8 cellular contexts compared by ENCODE assay signal in the genomic region with DNA sequence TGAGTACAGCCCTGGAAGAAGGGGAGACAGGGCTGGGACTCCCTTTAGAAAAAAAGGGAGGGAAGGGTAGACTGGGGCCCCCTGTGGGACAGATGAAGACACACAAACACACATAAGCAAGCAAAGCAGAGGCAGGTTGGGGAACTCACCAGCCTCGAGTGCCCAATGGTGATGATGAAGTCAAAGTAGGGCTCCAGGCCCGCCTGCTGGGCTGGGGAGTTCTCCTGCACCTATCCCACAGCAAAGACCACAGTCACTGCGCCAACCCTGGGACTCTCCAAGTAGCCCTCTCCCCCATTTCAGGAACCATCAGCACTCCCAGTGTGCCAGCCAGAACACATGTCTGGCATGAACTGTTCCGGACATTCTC. TPM values are rescaled to one million over a fixed set of nuclear protein-coding genes. Genes with fewer than 3 reads are reported as not detected.
DNase-seq lines count a peak whose midpoint lies in the region; ATAC-seq and TF ChIP-seq lines count a peak whose summit lies in the region.
"Had no signal": no experiment of that assay in that cellular context is flagged by ENCODE, and none has a peak within 500 bp of the region (broad histone marks: within the 10 kb centered on the region; RNA-seq: fewer than 3 reads in every experiment).

No MANE protein-coding gene starts in this region.

- H3K27ac ChIP-seq in HCT116 (ENCODE audit: low read depth, low read length) (no peak overlapping the region), dorsolateral prefrontal cortex (peak overlapping the region in 42 of 59 donors; percentile 5 to 78 (median 54))

- no peaks in the 10 kb centered on the region for H3K9me2 ChIP-seq in HCT116 (ENCODE audit: insufficient read depth)

- RAD21 ChIA-PET in HCT116 (lab: Charles Lee; ENCODE audit: low non-redundant PET in 1 of 2, low total read pairs in 2 of 2, uncharacterized antibody in 2 of 2, unreplicated experiment in 2 of 2) = no interaction called here

- no peak overlapping the region for H3K9ac ChIP-seq in HCT116 (ENCODE audit: low read length)

- no peaks in the 10 kb centered on the region for H4K20me1 ChIP-seq in HCT116 (ENCODE audit: insufficient read depth)

- TF ChIP-seq CTCF in AG09309 (IDR thresholded peaks at IDR 0.05; ENCODE audit: control insufficient read depth, insufficient read depth, low read depth, low read length, missing control alignments) (peak; percentile 26), HCT116 (IDR thresholded peaks at IDR 0.05 in 2 of 3, conservative IDR thresholded peaks at IDR 0.05 in 1 of 3; ENCODE audit: borderline replicate concordance in 1 of 3, insufficient read depth in 1 of 3, low read depth in 2 of 3, low read length in 2 of 3) (peak in 2 of 3 experiments; percentile 21 to 27; a peak in 2 of 6 replicates), dorsolateral prefrontal cortex (IDR thresholded peaks at IDR 0.05 in 54 of 56, conservative IDR thresholded peaks at IDR 0.05 in 2 of 56; ENCODE audit: low read depth in 1 of 56, partially characterized antibody in 56 of 56) (no peak)

- no peak for TF ChIP-seq POLR2A in HCT116 (IDR thresholded peaks at IDR 0.05; ENCODE audit: borderline replicate concordance, extremely low read depth, insufficient read depth, insufficient read length)

- no peak overlapping the region for H3K4me2 ChIP-seq in HCT116 (ENCODE audit: low read length)

- intact Hi-C loops in HCT116 (cut with micrococcal nuclease) = loop anchor here (5.0 kb wide), 1 partner anchor 79 kb away; no protein-coding TSS in a partner anchor
- intact Hi-C loops in dorsolateral prefrontal cortex (cut with DNase I) = loop anchor here in 1 of 2 donors (10.0 kb wide), 2 partner anchors 81 to 281 kb away; a partner anchor contains a TSS

- no peaks in the 10 kb centered on the region for H3K27me3 ChIP-seq in HCT116 (ENCODE audit: insufficient read depth, low read length)
- H3K27me3 ChIP-seq in dorsolateral prefrontal cortex = no peaks in the 10 kb centered on the region

- no peak for ATAC-seq in HCT116

- H3K36me3 ChIP-seq in HCT116 (ENCODE audit: control insufficient read depth in 1 of 2, insufficient read depth in 2 of 2, low read length in 2 of 2) = peaks cover 6 to 10% of the 10 kb centered on the region in 2 experiments; a peak in 3 of 4 replicates

- BruUV-seq in HCT116 (replicated peaks; lab: Mats Ljungman, UMichigan) = no TSS peak

- POLR2A ChIA-PET in HCT116 (lab: Charles Lee) = no interaction called here

- peaks cover 19% of the 10 kb centered on the region; the same call in 1 of the 2 replicates for H3K79me2 ChIP-seq in HCT116 (ENCODE audit: insufficient read depth, low read length)

- DNase-seq in AG09309 (ENCODE audit: low read depth) = no peak
- DNase-seq in HCT116 (ENCODE audit: low read depth, low spot score) = no peak
- DNase-seq in dorsolateral prefrontal cortex = no peak
- no peak for DNase-seq in medulla oblongata (ENCODE audit: extremely low spot score)
- DNase-seq in islet precursor cell = no peak
- no peak for DNase-seq in hepatic stellate cell (ENCODE audit: low spot score)
- DNase-seq: COR-L47, hippocampal formation had no signal

- CTCF ChIA-PET in HCT116 (lab: Charles Lee) = interaction anchor here (1.5 kb wide), 1 partner anchor 185 kb away, joined by 5 read pairs; no protein-coding TSS in a partner anchor

- no peak overlapping the region for H3K4me3 ChIP-seq in AG09309 (ENCODE audit: control insufficient read depth, low read depth, low read length)
- H3K4me3 ChIP-seq in HCT116 (replicated peaks in 1 of 2; ENCODE audit: low read depth in 1 of 2, low read length in 2 of 2) = no peak overlapping the region
- no peak overlapping the region for H3K4me3 ChIP-seq in dorsolateral prefrontal cortex

- H3K4me1 ChIP-seq in HCT116 (ENCODE audit: control insufficient read depth in 1 of 2, insufficient read depth in 2 of 2, low read length in 2 of 2) = peaks cover 14 to 21% of the 10 kb centered on the region in 2 experiments

- no peak for TF ChIP-seq RAD21 in HCT116 (IDR thresholded peaks at IDR 0.05; ENCODE audit: low read depth)

- H2AFZ ChIP-seq in HCT116 (ENCODE audit: low read depth, low read length, poor library complexity, severe bottlenecking) = no peak overlapping the region

- H3K9me3 ChIP-seq in HCT116 (ENCODE audit: control insufficient read depth in 1 of 2, insufficient read depth in 1 of 2, low read depth in 1 of 2, low read length in 2 of 2) = no peaks in the 10 kb centered on the region

TF ChIP-seq in HCT116, 20 proteins besides CTCF, POLR2A, EP300 and RAD21:
- TF ChIP-seq YY1 (IDR thresholded peaks at IDR 0.05; ENCODE audit: extremely low read depth, insufficient replicate concordance, low read depth, low read length) = no peak
- no peak for TF ChIP-seq ELF1 (IDR thresholded peaks at IDR 0.05; ENCODE audit: borderline replicate concordance, low read depth)
- no peak for TF ChIP-seq ZNF274 (IDR thresholded peaks at IDR 0.05; ENCODE audit: low read depth, low read length)
- TF ChIP-seq, protein P1, sequence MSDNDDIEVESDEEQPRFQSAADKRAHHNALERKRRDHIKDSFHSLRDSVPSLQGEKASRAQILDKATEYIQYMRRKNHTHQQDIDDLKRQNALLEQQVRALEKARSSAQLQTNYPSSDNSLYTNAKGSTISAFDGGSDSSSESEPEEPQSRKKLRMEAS (IDR thresholded peaks at IDR 0.05) = no peak
- TF ChIP-seq ZFX (IDR thresholded peaks at IDR 0.05) = no peak
- TF ChIP-seq, protein P2, sequence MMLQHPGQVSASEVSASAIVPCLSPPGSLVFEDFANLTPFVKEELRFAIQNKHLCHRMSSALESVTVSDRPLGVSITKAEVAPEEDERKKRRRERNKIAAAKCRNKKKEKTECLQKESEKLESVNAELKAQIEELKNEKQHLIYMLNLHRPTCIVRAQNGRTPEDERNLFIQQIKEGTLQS (IDR thresholded peaks at IDR 0.05) = no peak
- TF ChIP-seq, protein P3, sequence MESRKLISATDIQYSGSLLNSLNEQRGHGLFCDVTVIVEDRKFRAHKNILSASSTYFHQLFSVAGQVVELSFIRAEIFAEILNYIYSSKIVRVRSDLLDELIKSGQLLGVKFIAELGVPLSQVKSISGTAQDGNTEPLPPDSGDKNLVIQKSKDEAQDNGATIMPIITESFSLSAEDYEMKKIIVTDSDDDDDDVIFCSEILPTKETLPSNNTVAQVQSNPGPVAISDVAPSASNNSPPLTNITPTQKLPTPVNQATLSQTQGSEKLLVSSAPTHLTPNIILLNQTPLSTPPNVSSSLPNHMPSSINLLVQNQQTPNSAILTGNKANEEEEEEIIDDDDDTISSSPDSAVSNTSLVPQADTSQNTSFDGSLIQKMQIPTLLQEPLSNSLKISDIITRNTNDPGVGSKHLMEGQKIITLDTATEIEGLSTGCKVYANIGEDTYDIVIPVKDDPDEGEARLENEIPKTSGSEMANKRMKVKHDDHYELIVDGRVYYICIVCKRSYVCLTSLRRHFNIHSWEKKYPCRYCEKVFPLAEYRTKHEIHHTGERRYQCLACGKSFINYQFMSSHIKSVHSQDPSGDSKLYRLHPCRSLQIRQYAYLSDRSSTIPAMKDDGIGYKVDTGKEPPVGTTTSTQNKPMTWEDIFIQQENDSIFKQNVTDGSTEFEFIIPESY (IDR thresholded peaks at IDR 0.05; ENCODE audit: extremely low read depth, insufficient replicate concordance, low read length) = no peak
- no peak for TF ChIP-seq TCF7L2 (IDR thresholded peaks at IDR 0.05; ENCODE audit: borderline replicate concordance, extremely low read depth, insufficient read depth, insufficient read length)
- TF ChIP-seq SIN3A (IDR thresholded peaks at IDR 0.05; ENCODE audit: low read depth) = no peak
- TF ChIP-seq, protein P4, sequence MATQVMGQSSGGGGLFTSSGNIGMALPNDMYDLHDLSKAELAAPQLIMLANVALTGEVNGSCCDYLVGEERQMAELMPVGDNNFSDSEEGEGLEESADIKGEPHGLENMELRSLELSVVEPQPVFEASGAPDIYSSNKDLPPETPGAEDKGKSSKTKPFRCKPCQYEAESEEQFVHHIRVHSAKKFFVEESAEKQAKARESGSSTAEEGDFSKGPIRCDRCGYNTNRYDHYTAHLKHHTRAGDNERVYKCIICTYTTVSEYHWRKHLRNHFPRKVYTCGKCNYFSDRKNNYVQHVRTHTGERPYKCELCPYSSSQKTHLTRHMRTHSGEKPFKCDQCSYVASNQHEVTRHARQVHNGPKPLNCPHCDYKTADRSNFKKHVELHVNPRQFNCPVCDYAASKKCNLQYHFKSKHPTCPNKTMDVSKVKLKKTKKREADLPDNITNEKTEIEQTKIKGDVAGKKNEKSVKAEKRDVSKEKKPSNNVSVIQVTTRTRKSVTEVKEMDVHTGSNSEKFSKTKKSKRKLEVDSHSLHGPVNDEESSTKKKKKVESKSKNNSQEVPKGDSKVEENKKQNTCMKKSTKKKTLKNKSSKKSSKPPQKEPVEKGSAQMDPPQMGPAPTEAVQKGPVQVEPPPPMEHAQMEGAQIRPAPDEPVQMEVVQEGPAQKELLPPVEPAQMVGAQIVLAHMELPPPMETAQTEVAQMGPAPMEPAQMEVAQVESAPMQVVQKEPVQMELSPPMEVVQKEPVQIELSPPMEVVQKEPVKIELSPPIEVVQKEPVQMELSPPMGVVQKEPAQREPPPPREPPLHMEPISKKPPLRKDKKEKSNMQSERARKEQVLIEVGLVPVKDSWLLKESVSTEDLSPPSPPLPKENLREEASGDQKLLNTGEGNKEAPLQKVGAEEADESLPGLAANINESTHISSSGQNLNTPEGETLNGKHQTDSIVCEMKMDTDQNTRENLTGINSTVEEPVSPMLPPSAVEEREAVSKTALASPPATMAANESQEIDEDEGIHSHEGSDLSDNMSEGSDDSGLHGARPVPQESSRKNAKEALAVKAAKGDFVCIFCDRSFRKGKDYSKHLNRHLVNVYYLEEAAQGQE (IDR thresholded peaks at IDR 0.05; ENCODE audit: low read depth) = no peak
- TF ChIP-seq EZH2 (IDR thresholded peaks at IDR 0.05) = no peak
- no peak for TF ChIP-seq POLR2AphosphoS5 (IDR thresholded peaks at IDR 0.05; ENCODE audit: low read depth, low read length)
- no peak for TF ChIP-seq EZH2phosphoT487 (IDR thresholded peaks at IDR 0.05; ENCODE audit: borderline replicate concordance)

RNA-seq across cellular contexts. Expression of a gene that starts 4.1 kb away (rescaled TPM):
- total RNA-seq in HCT116 (2021; ENCODE audit: unreplicated experiment) = 38.8 TPM
- 29.6 and 34.1 TPM in 2 replicates for polyA plus RNA-seq in HCT116 (2012)
- 10 to 100 TPM; 52.3 to 94.4 (median 70.3) TPM for total RNA-seq in dorsolateral prefrontal cortex

RNA-seq across cellular contexts. Expression of a gene that starts 4.2 kb away (rescaled TPM):
- 5.6 TPM for total RNA-seq in HCT116 (2021; ENCODE audit: unreplicated experiment)
- polyA plus RNA-seq in HCT116 (2012) = 2.1 TPM in 2 replicates
- 10 to 100 TPM; 12.8 to 44.7 (median 24.4) TPM for total RNA-seq in dorsolateral prefrontal cortex

RNA-seq across cellular contexts. Expression of a gene that starts 50.1 kb away (rescaled TPM):
- total RNA-seq in HCT116 (2021; ENCODE audit: unreplicated experiment) (15.0 TPM), dorsolateral prefrontal cortex (10 to 100 TPM; 10.1 to 52.4 (median 18.1) TPM)
- polyA plus RNA-seq in HCT116 (2012) = 22.5 and 60.5 TPM in 2 replicates

RNA-seq across cellular contexts. Expression of a gene that starts 51.5 kb away (rescaled TPM):
- total RNA-seq in HCT116 (2021; ENCODE audit: unreplicated experiment) (35.6 TPM), dorsolateral prefrontal cortex (10 to 100 TPM; 45.0 to 93.1 (median 69.8) TPM)
- 12.6 and 14.5 TPM in 2 replicates for polyA plus RNA-seq in HCT116 (2012)

RNA-seq across cellular contexts. Expression of a gene that starts 51.6 kb away (rescaled TPM):
- total RNA-seq in HCT116 (2021; ENCODE audit: unreplicated experiment) = 0.05 TPM
- polyA plus RNA-seq in HCT116 (2012) = not detected in 2 replicates
- total RNA-seq in dorsolateral prefrontal cortex = 1 to 10 TPM in 13 of 120 experiments, under 1 TPM in 107; 0.19 to 1.4 (median 0.68) TPM

Comparison
In these comparisons a context has a peak if more than half of its experiments do, and no peak if none do; other contexts are left out.
1. CTCF ChIP-seq: peak in AG09309 (single experiment) and HCT116 (2 of 3); none in dorsolateral prefrontal cortex (0 of 56).